6 cellular contexts compared by ENCODE assay signal in the genomic region with DNA sequence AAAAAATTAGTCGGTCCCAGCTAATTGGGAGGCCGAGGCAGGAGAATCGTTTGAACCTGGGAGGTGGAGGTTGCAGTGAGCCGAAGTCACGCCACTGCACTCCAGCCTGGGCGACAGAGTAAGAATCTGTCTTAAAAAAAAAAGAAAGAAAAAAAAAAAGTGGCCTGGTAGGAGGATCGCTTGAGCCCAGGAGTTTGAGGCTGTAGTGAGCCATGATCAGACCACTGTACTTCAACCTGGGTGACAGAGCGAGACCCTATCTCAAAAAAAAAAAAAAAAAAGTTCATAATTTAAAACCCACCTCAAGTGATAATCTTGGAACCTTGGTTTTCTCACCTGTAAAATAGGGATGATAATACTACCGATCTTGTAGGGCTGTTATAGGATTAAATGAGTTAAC. TPM values are rescaled to one million over a fixed set of nuclear protein-coding genes. Genes with fewer than 3 reads are reported as not detected.
DNase-seq lines count a peak whose midpoint lies in the region; ATAC-seq and TF ChIP-seq lines count a peak whose summit lies in the region.
"Not testable (repeated sequence)": the region's sequence is repeated elsewhere in the genome, so short reads cannot be mapped to it uniquely, and the experiment has no call there.
"Had no signal": no experiment of that assay in that cellular context is flagged by ENCODE, and none has a peak within 500 bp of the region (broad histone marks: within the 10 kb centered on the region; RNA-seq: fewer than 3 reads in every experiment).

No MANE protein-coding gene starts in this region.

- not testable (repeated sequence) for H3K36me3 Mint-ChIP-seq in activated T-cell treated with anti-CD3 and anti-CD28 coated beads, Interleukin-2, amount 50 U/mL, for 4 hours (ENCODE audit: insufficient read depth)

- not testable (repeated sequence) for TF ChIP-seq POLR2A in sigmoid colon (IDR thresholded peaks at IDR 0.05)

- H4K20me1 ChIP-seq in MM.1S (ENCODE audit: insufficient read depth, low read length), result not testable (repeated sequence)

- DNase-seq in MM.1S; activated T-cell treated with anti-CD3 and anti-CD28 coated beads, Interleukin-2, amount 50 U/mL, for 4 hours; dorsolateral prefrontal cortex; lower lobe of right lung; sigmoid colon: not testable (repeated sequence)

- not testable (repeated sequence) for H3K36me3 ChIP-seq in MM.1S (replicated peaks; ENCODE audit: insufficient read depth, low read length)
- H3K36me3 ChIP-seq in lower lobe of right lung, result peaks cover 14% of the 10 kb centered on the region
- H3K36me3 ChIP-seq in sigmoid colon, result peaks cover 6 to 12% (median 9%) of the 10 kb centered on the region in 4 donors

- WGBS in sigmoid colon, 2 donors, result 50 to 72% methylated on average over 9 of the region's 9 CpGs

- not testable (repeated sequence) for H3K4me1 ChIP-seq in MM.1S (ENCODE audit: low read length)
- H3K4me1 ChIP-seq in lower lobe of right lung (peaks cover 66% of the 10 kb centered on the region), sigmoid colon (peaks cover 0 to 46% (median 37%) of the 10 kb centered on the region in 4 donors)

- H3K4me3 Mint-ChIP-seq in activated T-cell treated with anti-CD3 and anti-CD28 coated beads, Interleukin-2, amount 50 U/mL, for 4 hours, result peak overlapping the region; percentile 79

- ATAC-seq in activated T-cell treated with anti-CD3 and anti-CD28 coated beads, Interleukin-2, amount 50 U/mL, for 4 hours; lower lobe of right lung: not testable (repeated sequence)

- intact Hi-C loops in dorsolateral prefrontal cortex (cut with DNase I), result loop anchor here (1.0 to 5.0 kb wide), 6 partner anchors 21 to 175 kb away; a partner anchor contains a TSS
- intact Hi-C loops in lower lobe of right lung (cut with DNase I), result not testable (repeated sequence)
- intact Hi-C loops in sigmoid colon (cut with DNase I), result loop anchor here (1.0 to 10.0 kb wide), 5 partner anchors 22 to 180 kb away; a partner anchor contains a TSS

- not testable (repeated sequence) for H3K9me3 ChIP-seq in MM.1S (replicated peaks; ENCODE audit: insufficient read depth, low read length); lower lobe of right lung; sigmoid colon

- not testable (repeated sequence) for TF ChIP-seq EP300 in sigmoid colon (IDR thresholded peaks at IDR 0.05)

- H3K27me3 ChIP-seq in MM.1S (replicated peaks; ENCODE audit: insufficient read depth, low read length); dorsolateral prefrontal cortex; lower lobe of right lung (ENCODE audit: low read depth); sigmoid colon: not testable (repeated sequence)

- H3K9me2 ChIP-seq in MM.1S (replicated peaks; ENCODE audit: insufficient read depth, low read length), result not testable (repeated sequence)

- not testable (repeated sequence) for H3K27ac ChIP-seq in MM.1S (ENCODE audit: low read length)
- H3K27ac ChIP-seq in dorsolateral prefrontal cortex, result peak overlapping the region in 54 of 59 donors; percentile 91 to 100 (median 98)
- peak overlapping the region; percentile 98 for H3K27ac ChIP-seq in lower lobe of right lung
- peak overlapping the region; percentile 95 to 100 (median 99) for H3K27ac ChIP-seq in sigmoid colon

- not testable (repeated sequence) for H3K9me3 Mint-ChIP-seq in activated T-cell treated with anti-CD3 and anti-CD28 coated beads, Interleukin-2, amount 50 U/mL, for 4 hours

- not testable (repeated sequence) for H3K79me2 ChIP-seq in MM.1S (ENCODE audit: low read length)

- H3K27me3 Mint-ChIP-seq in activated T-cell treated with anti-CD3 and anti-CD28 coated beads, Interleukin-2, amount 50 U/mL, for 4 hours (ENCODE audit: low read depth), result not testable (repeated sequence)

- not testable (repeated sequence) for H3F3A ChIP-seq in MM.1S (ENCODE audit: insufficient read depth, low read length)

- not testable (repeated sequence) for H3K4me3 ChIP-seq in MM.1S (ENCODE audit: low read length)
- H3K4me3 ChIP-seq in dorsolateral prefrontal cortex, result peak overlapping the region in 16 of 59 donors; percentile 68 to 86 (median 76)
- H3K4me3 ChIP-seq in lower lobe of right lung, result peak overlapping the region; percentile 67
- peak overlapping the region in 2 of 4 donors; percentile 67 to 68 for H3K4me3 ChIP-seq in sigmoid colon

- not testable (repeated sequence) for H3K9ac ChIP-seq in MM.1S (ENCODE audit: low read length)

- TF ChIP-seq CTCF in MM.1S (IDR thresholded peaks at IDR 0.05; ENCODE audit: low read length); dorsolateral prefrontal cortex (IDR thresholded peaks at IDR 0.05 in 54 of 56, conservative IDR thresholded peaks at IDR 0.05 in 2 of 56; ENCODE audit: low read depth in 1 of 56, partially characterized antibody in 56 of 56); lower lobe of right lung (IDR thresholded peaks at IDR 0.05); sigmoid colon (IDR thresholded peaks at IDR 0.05): not testable (repeated sequence)

- peaks cover 30% of the 10 kb centered on the region for H3K4me1 Mint-ChIP-seq in activated T-cell treated with anti-CD3 and anti-CD28 coated beads, Interleukin-2, amount 50 U/mL, for 4 hours (ENCODE audit: low read depth)

- H3K4me2 ChIP-seq in MM.1S (ENCODE audit: low read depth, low read length), result peak overlapping the region; percentile 95; the same call in 1 of the 2 replicates

- H2AFZ ChIP-seq in MM.1S (ENCODE audit: low read length), result not testable (repeated sequence)

RNA-seq across cellular contexts. Expression of a gene that starts 3.8 kb away (rescaled TPM):
- total RNA-seq in activated T-cell treated with anti-CD3 and anti-CD28 coated beads, Interleukin-2, amount 50 U/mL, for 4 hours, result 10 to 100 TPM; 24.2 to 33.9 (median 33.7) TPM
- total RNA-seq in dorsolateral prefrontal cortex, result 10 to 100 TPM in 13 of 120 experiments, 1 to 10 TPM in 107; 2.3 to 23.0 (median 5.5) TPM
- total RNA-seq in lower lobe of right lung, result 17.6 TPM
- 10 to 100 TPM; 10.2 to 29.2 (median 15.7) TPM for total RNA-seq in sigmoid colon
- polyA plus RNA-seq in sigmoid colon, result 10 to 100 TPM; 14.4 to 44.4 (median 24.0) TPM

RNA-seq across cellular contexts. Expression of a gene that starts 8.8 kb away (rescaled TPM):
- total RNA-seq in activated T-cell treated with anti-CD3 and anti-CD28 coated beads, Interleukin-2, amount 50 U/mL, for 4 hours, result under 1 TPM; 0.71 to 0.82 (median 0.79) TPM
- total RNA-seq in dorsolateral prefrontal cortex (10 to 100 TPM in 4 of 120 experiments, 1 to 10 TPM in 116; 1.7 to 19.0 (median 5.1) TPM), lower lobe of right lung (51.5 TPM), sigmoid colon (1 to 10 TPM; 3.5 to 8.6 (median 5.0) TPM)
- polyA plus RNA-seq in sigmoid colon, result 1 to 10 TPM in 2 of 3 donors, under 1 TPM in 1; 0.69 to 2.0 (median 1.8) TPM

RNA-seq across cellular contexts. Expression of a gene that starts 22.1 kb away (rescaled TPM):
- 1 to 10 TPM; 6.4 to 9.5 (median 6.8) TPM for total RNA-seq in activated T-cell treated with anti-CD3 and anti-CD28 coated beads, Interleukin-2, amount 50 U/mL, for 4 hours
- 10 to 100 TPM in 59 of 120 experiments, 1 to 10 TPM in 61; 3.5 to 29.8 (median 9.8) TPM for total RNA-seq in dorsolateral prefrontal cortex
- 30.7 TPM for total RNA-seq in lower lobe of right lung
- 10 to 100 TPM; 15.5 to 34.2 (median 26.0) TPM for total RNA-seq in sigmoid colon
- polyA plus RNA-seq in sigmoid colon, result 10 to 100 TPM; 28.9 to 60.7 (median 30.4) TPM

RNA-seq across cellular contexts. Expression of a gene that starts 32.0 kb away (rescaled TPM):
- under 1 TPM in 1 of 3 donors, not detected in 2; 0.08 TPM for total RNA-seq in activated T-cell treated with anti-CD3 and anti-CD28 coated beads, Interleukin-2, amount 50 U/mL, for 4 hours
- total RNA-seq in dorsolateral prefrontal cortex, result under 1 TPM in 5 of 120 experiments, not detected in 115; 0.18 to 0.45 (median 0.22) TPM
- 0.21 TPM for total RNA-seq in lower lobe of right lung
- under 1 TPM in 2 of 4 donors, not detected in 2; 0.14 to 0.36 TPM for total RNA-seq in sigmoid colon
- polyA plus RNA-seq in sigmoid colon, result under 1 TPM in 1 of 3 donors, not detected in 2; 0.06 TPM
- total RNA-seq: urinary bladder had no signal

RNA-seq across cellular contexts. Expression of a gene that starts 43.6 kb away (rescaled TPM):
- total RNA-seq in activated T-cell treated with anti-CD3 and anti-CD28 coated beads, Interleukin-2, amount 50 U/mL, for 4 hours, result 10 to 100 TPM; 17.0 to 19.2 (median 18.1) TPM
- total RNA-seq in dorsolateral prefrontal cortex (10 to 100 TPM; 22.5 to 59.4 (median 36.1) TPM), lower lobe of right lung (123 TPM), sigmoid colon (100 to 1,000 TPM; 115 to 232 (median 210) TPM)
- polyA plus RNA-seq in sigmoid colon, result 100 to 1,000 TPM; 139 to 224 (median 196) TPM
